Comparison of ENCODE assay signal across 10 cellular contexts in the genomic region with DNA sequence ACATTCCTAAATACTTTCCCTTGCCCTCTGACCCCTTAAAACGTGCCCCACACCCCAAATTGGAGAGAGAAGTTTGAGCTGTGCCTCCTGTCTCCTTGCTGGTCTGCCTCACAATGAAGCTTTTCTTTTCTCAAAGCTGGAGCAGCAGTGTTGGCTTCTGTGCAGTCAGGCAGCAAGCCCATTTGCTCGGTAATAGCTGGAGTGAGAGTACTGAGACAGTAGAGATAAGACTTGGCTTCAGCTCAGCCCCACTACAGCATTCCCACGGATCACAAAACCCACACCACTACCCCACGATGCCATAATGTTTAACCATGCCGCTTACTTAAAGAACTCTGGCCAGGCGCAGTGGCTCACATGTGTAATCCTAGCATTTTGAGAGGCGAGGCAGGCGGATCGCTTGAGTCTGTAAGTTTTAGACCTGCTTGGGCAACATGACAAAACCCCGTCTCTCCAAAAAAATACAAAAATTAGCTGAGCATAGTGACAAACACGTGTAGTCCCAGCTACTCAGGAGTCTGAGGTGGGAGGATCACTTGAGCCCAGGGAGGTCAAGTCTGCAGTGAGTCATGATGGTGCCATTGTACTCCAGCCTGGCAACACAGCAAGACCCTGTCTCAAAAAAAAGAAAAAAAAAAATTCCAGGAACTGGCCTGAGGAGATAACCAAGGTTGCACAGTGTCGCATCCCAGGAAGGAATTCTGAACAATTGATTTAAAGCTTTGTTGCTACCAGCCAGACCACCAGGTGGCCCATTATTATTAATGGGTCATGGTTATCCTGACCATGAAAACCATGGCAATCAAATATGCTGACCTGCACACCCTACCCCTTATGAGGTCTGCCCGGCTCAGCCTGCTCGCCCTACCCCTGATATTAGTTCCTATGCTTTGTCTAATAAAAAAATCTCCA.
DNase-seq lines count a peak whose midpoint lies in the region; ATAC-seq, FAIRE-seq and TF ChIP-seq lines count a peak whose summit lies in the region.
"Had no signal": no experiment of that assay in that cellular context is flagged by ENCODE, and none has a peak within 500 bp of the region (broad histone marks: within the 10 kb centered on the region; RNA-seq: fewer than 3 reads in every experiment).

No MANE protein-coding gene starts in this region.

- H3K4me1 Mint-ChIP-seq in CD8-positive, alpha-beta memory T cell, result peaks cover 29 to 41% (median 38%) of the 10 kb centered on the region in 3 donors
- peaks cover 10% of the 10 kb centered on the region for H3K4me1 Mint-ChIP-seq in stimulated activated memory B cell treated with anti-CD40 and anti-IgM and Interleukin-4, amounts not matched to agents 10 μg/mL and 1 μg/mL and 100 μg/mL, for 72 hours
- peaks cover 17% of the 10 kb centered on the region for H3K4me1 Mint-ChIP-seq in activated T-helper 2 cell treated with anti-CD3 and anti-CD28 coated beads, Interferon-gamma antibody, Interleukin-2, Interleukin-4, amounts not matched to agents 10 μg/mL and 5 μg/mL and 100 μg/mL, durations not matched to agents 14 hours and 24 hours and 36 hours (ENCODE audit: low read depth)

- no peak overlapping the region for H4K5ac ChIP-seq in H1 (ENCODE audit: insufficient read length, low read depth, low read length)

- no peak overlapping the region for H3K23ac ChIP-seq in H1 (ENCODE audit: insufficient read length)

- no peaks in the 10 kb centered on the region for H3K9me3 ChIP-seq in CD8-positive, alpha-beta memory T cell (ENCODE audit: low read length)
- H3K9me3 ChIP-seq in H1 (ENCODE audit: insufficient read depth in 2 of 2, low read depth in 1 of 2, low read length in 1 of 2), result no peaks in the 10 kb centered on the region

- POLR2A ChIA-PET in CD8-positive, alpha-beta memory T cell (lab: Charles Lee), result no interaction called here
- POLR2A ChIA-PET in H1 (lab: Charles Lee; ENCODE audit: partially characterized antibody), result no interaction called here

- no peak overlapping the region for H2AFZ ChIP-seq in H1 (ENCODE audit: low read length)

- peak overlapping the region; percentile 69; the same call in 1 of the 2 replicates for H2BK12ac ChIP-seq in H1 (ENCODE audit: low read depth, low read length)

- H3K18ac ChIP-seq in H1 (ENCODE audit: extremely low read depth, low read length), result 0 out of 2 replicates have a peak overlapping the region, but pooled peaks have one; percentile 33

- no peak overlapping the region for H3K9ac ChIP-seq in H1 (replicated peaks in 1 of 4; ENCODE audit: extremely low read depth in 1 of 4, low read depth in 3 of 4, low read length in 3 of 4)

- ATAC-seq in HG02840 (IDR thresholded peaks at IDR 0.05; ENCODE audit: low FRiP score, unreplicated experiment) (no peak), HG03520 (IDR thresholded peaks at IDR 0.05; ENCODE audit: unreplicated experiment) (no peak)
- ATAC-seq in stimulated activated memory B cell treated with anti-CD40 and anti-IgM and Interleukin-4, amounts not matched to agents 10 μg/mL and 1 μg/mL and 100 μg/mL, for 72 hours, result no peak

- no peak for FAIRE-seq in H1 (lab: Jason Lieb, UNC)
- FAIRE-seq: GM18507 had no signal

- no peak overlapping the region for H3K4ac ChIP-seq in H1 (replicated peaks; ENCODE audit: insufficient read length, low read depth, low read length)

- H4K91ac ChIP-seq in H1 (replicated peaks; ENCODE audit: insufficient read length, low read length), result peak overlapping the region; percentile 65

- no peak overlapping the region for H3K4me3 ChIP-seq in CD8-positive, alpha-beta memory T cell (ENCODE audit: low read length)
- no peak overlapping the region for H3K4me3 ChIP-seq in H1 (ENCODE audit: extremely low read depth in 1 of 4, insufficient read depth in 2 of 4, low read depth in 3 of 4, low read length in 4 of 4)

- TF ChIP-seq CTCF in H1 (IDR thresholded peaks at IDR 0.05; ENCODE audit: control extremely low read depth in 1 of 3, insufficient read depth in 1 of 3, low read depth in 1 of 3, low read length in 3 of 3), result no peak

- CTCF ChIA-PET in CD8-positive, alpha-beta memory T cell (lab: Charles Lee), result interaction anchor here (1.0 to 4.7 kb wide), 7 partner anchors 14 to 145 kb away, joined by 3 to 59 read pairs (median 7); partner anchors contain the start of genes ARID5A and NEURL3
- CTCF ChIA-PET in H1 (lab: Charles Lee; ENCODE audit: partially characterized antibody), result interaction anchor here (0.6 to 11.6 kb wide), 13 partner anchors 8 to 642 kb away, joined by 3 to 171 read pairs (median 4); partner anchors contain the start of gene NEURL3

- intact Hi-C loops in activated T-helper 2 cell treated with anti-CD3 and anti-CD28 coated beads, Interferon-gamma antibody, Interleukin-2, Interleukin-4, amounts not matched to agents 10 μg/mL and 5 μg/mL and 100 μg/mL, durations not matched to agents 14 hours and 24 hours and 36 hours (cut with micrococcal nuclease), result loop anchor here (5.0 kb wide), 1 partner anchor 78 kb away; no protein-coding TSS in a partner anchor

- no peaks in the 10 kb centered on the region for H3K79me1 ChIP-seq in H1 (ENCODE audit: low read depth, low read length)

- H2BK20ac ChIP-seq in H1 (ENCODE audit: low read length), result no peak overlapping the region

- no peaks in the 10 kb centered on the region for H3K79me2 ChIP-seq in H1 (ENCODE audit: control insufficient read depth in 1 of 2, insufficient read depth in 2 of 2, low read length in 2 of 2)

- H3K36me3 ChIP-seq in CD8-positive, alpha-beta memory T cell (ENCODE audit: insufficient read depth, low read length), result no peaks in the 10 kb centered on the region
- H3K36me3 ChIP-seq in H1 (ENCODE audit: control insufficient read depth in 2 of 4, insufficient read depth in 4 of 4, low read length in 3 of 4), result no peaks in the 10 kb centered on the region

- no peak overlapping the region for H2BK120ac ChIP-seq in H1 (replicated peaks; ENCODE audit: low read depth, low read length)

- H3K4me3 Mint-ChIP-seq in CD8-positive, alpha-beta memory T cell, result peak overlapping the region in 1 of 7 donors; percentile 44
- no peak overlapping the region for H3K4me3 Mint-ChIP-seq in stimulated activated memory B cell treated with anti-CD40 and anti-IgM and Interleukin-4, amounts not matched to agents 10 μg/mL and 1 μg/mL and 100 μg/mL, for 72 hours
- no peak overlapping the region for H3K4me3 Mint-ChIP-seq in activated T-helper 2 cell treated with anti-CD3 and anti-CD28 coated beads, Interferon-gamma antibody, Interleukin-2, Interleukin-4, amounts not matched to agents 10 μg/mL and 5 μg/mL and 100 μg/mL, durations not matched to agents 14 hours and 24 hours and 36 hours (ENCODE audit: low read depth)
- H3K4me3 Mint-ChIP-seq: memory B cell had no signal

- H2BK5ac ChIP-seq in H1 (ENCODE audit: low read depth, low read length), result no peak overlapping the region

- H3K27ac ChIP-seq in CD8-positive, alpha-beta memory T cell (ENCODE audit: low read depth, low read length), result no peak overlapping the region
- H3K27ac ChIP-seq in H1 (ENCODE audit: low read depth, low read length), result no peak overlapping the region

- H3K27me3 ChIP-seq in CD8-positive, alpha-beta memory T cell (ENCODE audit: insufficient read depth, low read length, poor library complexity, severe bottlenecking), result no peaks in the 10 kb centered on the region
- no peaks in the 10 kb centered on the region; a peak in 1 of 7 replicates for H3K27me3 ChIP-seq in H1 (replicated peaks in 1 of 4; ENCODE audit: control insufficient read depth in 3 of 4, extremely low read depth in 1 of 4, insufficient read depth in 3 of 4, low read length in 3 of 4)

- WGBS in H1 (ENCODE audit: extremely low coverage in 1 of 2, insufficient coverage in 1 of 2, insufficient read length in 1 of 2, insufficient replicate concordance in 2 of 2, low coverage in 1 of 2, low lambda C conversion rate in 2 of 2, missing lambda C conversion rate in 1 of 2), 2 experiments, result 84% methylated on average over 14 of the region's 14 CpGs; no CpG with 5 or more reads in 1 of the 2 experiments

- TF ChIP-seq RAD21 in H1 (IDR thresholded peaks at IDR 0.05 in 1 of 2, conservative IDR thresholded peaks at IDR 0.05 in 1 of 2; ENCODE audit: low read depth in 2 of 2, low read length in 2 of 2), result no peak

- no peak overlapping the region for H3K14ac ChIP-seq in H1 (ENCODE audit: insufficient read length)

- no peak overlapping the region for H3K56ac ChIP-seq in H1 (replicated peaks; ENCODE audit: insufficient read length, low read depth, low read length)

- no peak overlapping the region for H2AK5ac ChIP-seq in H1 (ENCODE audit: low read depth, low read length)

- H4K8ac ChIP-seq in H1 (ENCODE audit: extremely low read depth, insufficient read depth, low read length), result no peak overlapping the region

- H3K4me1 ChIP-seq in CD8-positive, alpha-beta memory T cell (ENCODE audit: insufficient read depth, low read length), result peaks cover 30% of the 10 kb centered on the region
- peaks cover 3 to 7% (median 4%) of the 10 kb centered on the region in 4 experiments for H3K4me1 ChIP-seq in H1 (replicated peaks in 1 of 4; ENCODE audit: control insufficient read depth in 3 of 4, insufficient read depth in 4 of 4, low read length in 3 of 4)

- H3K27me3 Mint-ChIP-seq in CD8-positive, alpha-beta memory T cell, result no peaks in the 10 kb centered on the region
- H3K27me3 Mint-ChIP-seq in stimulated activated memory B cell treated with anti-CD40 and anti-IgM and Interleukin-4, amounts not matched to agents 10 μg/mL and 1 μg/mL and 100 μg/mL, for 72 hours, result no peaks in the 10 kb centered on the region
- no peaks in the 10 kb centered on the region for H3K27me3 Mint-ChIP-seq in activated T-helper 2 cell treated with anti-CD3 and anti-CD28 coated beads, Interferon-gamma antibody, Interleukin-2, Interleukin-4, amounts not matched to agents 10 μg/mL and 5 μg/mL and 100 μg/mL, durations not matched to agents 14 hours and 24 hours and 36 hours (ENCODE audit: low read depth)
- H3K27me3 Mint-ChIP-seq: memory B cell had no signal

- no peak for DNase-seq in CD8-positive, alpha-beta memory T cell
- DNase-seq in NCI-H226 (peak; percentile 66), H1 (ENCODE audit: low read depth in 1 of 2, low spot score in 2 of 2) (no peak), nucleus accumbens (lab: John Stamatoyannopoulos, UW) (peak in 52 of 56 donors; percentile 24 to 86 (median 71))
- DNase-seq in activated T-helper 2 cell treated with anti-CD3 and anti-CD28 coated beads, Interferon-gamma antibody, Interleukin-2, Interleukin-4, amounts not matched to agents 10 μg/mL and 5 μg/mL and 100 μg/mL, durations not matched to agents 14 hours and 24 hours and 36 hours (ENCODE audit: low spot score), result no peak

- H3K36me3 Mint-ChIP-seq in CD8-positive, alpha-beta memory T cell, result peaks cover 0 to 2% (median 0%) of the 10 kb centered on the region in 3 donors
- no peaks in the 10 kb centered on the region for H3K36me3 Mint-ChIP-seq in stimulated activated memory B cell treated with anti-CD40 and anti-IgM and Interleukin-4, amounts not matched to agents 10 μg/mL and 1 μg/mL and 100 μg/mL, for 72 hours
- no peaks in the 10 kb centered on the region for H3K36me3 Mint-ChIP-seq in activated T-helper 2 cell treated with anti-CD3 and anti-CD28 coated beads, Interferon-gamma antibody, Interleukin-2, Interleukin-4, amounts not matched to agents 10 μg/mL and 5 μg/mL and 100 μg/mL, durations not matched to agents 14 hours and 24 hours and 36 hours (ENCODE audit: low read depth)
- H3K36me3 Mint-ChIP-seq: memory B cell had no signal

- H3K9me3 Mint-ChIP-seq in CD8-positive, alpha-beta memory T cell, result no peaks in the 10 kb centered on the region
- no peaks in the 10 kb centered on the region for H3K9me3 Mint-ChIP-seq in stimulated activated memory B cell treated with anti-CD40 and anti-IgM and Interleukin-4, amounts not matched to agents 10 μg/mL and 1 μg/mL and 100 μg/mL, for 72 hours
- no peaks in the 10 kb centered on the region for H3K9me3 Mint-ChIP-seq in activated T-helper 2 cell treated with anti-CD3 and anti-CD28 coated beads, Interferon-gamma antibody, Interleukin-2, Interleukin-4, amounts not matched to agents 10 μg/mL and 5 μg/mL and 100 μg/mL, durations not matched to agents 14 hours and 24 hours and 36 hours
- H3K9me3 Mint-ChIP-seq: memory B cell had no signal

- H3K4me2 ChIP-seq in H1 (ENCODE audit: insufficient read depth in 1 of 2, low read depth in 2 of 2, low read length in 2 of 2), result no peak overlapping the region; a peak in 1 of 4 replicates

- H3K27ac Mint-ChIP-seq in CD8-positive, alpha-beta memory T cell, result peak overlapping the region; percentile 83 to 99 (median 94)
- H3K27ac Mint-ChIP-seq in stimulated activated memory B cell treated with anti-CD40 and anti-IgM and Interleukin-4, amounts not matched to agents 10 μg/mL and 1 μg/mL and 100 μg/mL, for 72 hours, result no peak overlapping the region
- H3K27ac Mint-ChIP-seq in activated T-helper 2 cell treated with anti-CD3 and anti-CD28 coated beads, Interferon-gamma antibody, Interleukin-2, Interleukin-4, amounts not matched to agents 10 μg/mL and 5 μg/mL and 100 μg/mL, durations not matched to agents 14 hours and 24 hours and 36 hours, result no peak overlapping the region
- H3K27ac Mint-ChIP-seq: memory B cell had no signal

- TF ChIP-seq POLR2A in H1 (IDR thresholded peaks at IDR 0.05; ENCODE audit: control extremely low read depth in 1 of 2, low read depth in 2 of 2, low read length in 2 of 2), result no peak

- no peaks in the 10 kb centered on the region for H4K20me1 ChIP-seq in H1 (replicated peaks in 1 of 2; ENCODE audit: control insufficient read depth in 1 of 2, insufficient read depth in 2 of 2, low read length in 2 of 2)

- no peaks in the 10 kb centered on the region for H3K23me2 ChIP-seq in H1 (ENCODE audit: low read depth, low read length)

- 0 out of 2 replicates have a peak overlapping the region, but pooled peaks have one; percentile 23 for H2BK15ac ChIP-seq in H1 (ENCODE audit: low read length)

- TF ChIP-seq EP300 in H1 (IDR thresholded peaks at IDR 0.05; ENCODE audit: borderline replicate concordance in 1 of 2, low read depth in 2 of 2, low read length in 2 of 2), result no peak

Comparison
In these comparisons a context has a peak if more than half of its experiments do, and no peak if none do; other contexts are left out.
1. DNase-seq: peak in NCI-H226 (single experiment) and nucleus accumbens (52 of 56); none in CD8-positive, alpha-beta memory T cell (0 of 5), H1 (0 of 2) and activated T-helper 2 cell treated with anti-CD3 and anti-CD28 coated beads, Interferon-gamma antibody, Interleukin-2, Interleukin-4, amounts not matched to agents 10 μg/mL and 5 μg/mL and 100 μg/mL, durations not matched to agents 14 hours and 24 hours and 36 hours (single experiment).
2. H3K27ac Mint-ChIP-seq: peak in CD8-positive, alpha-beta memory T cell (8 of 8); none in stimulated activated memory B cell treated with anti-CD40 and anti-IgM and Interleukin-4, amounts not matched to agents 10 μg/mL and 1 μg/mL and 100 μg/mL, for 72 hours (single experiment) and activated T-helper 2 cell treated with anti-CD3 and anti-CD28 coated beads, Interferon-gamma antibody, Interleukin-2, Interleukin-4, amounts not matched to agents 10 μg/mL and 5 μg/mL and 100 μg/mL, durations not matched to agents 14 hours and 24 hours and 36 hours (single experiment).